8 cellular contexts compared by ENCODE assay signal in genomic region chr22:50341977-50342650, GRCh38.
DNase-seq lines count a peak whose midpoint lies in the region; ATAC-seq lines count a peak whose summit lies in the region.

No MANE protein-coding gene starts in this region.

- peak; percentile 63 for DNase-seq in NCI-H446 treated with DMSO at 0.1 percent for 48 hours (lab: John Stamatoyannopoulos, UW)
- peak; percentile 87 to 93 for DNase-seq in activated CD4-positive, alpha-beta T cell treated with anti-CD3 and anti-CD28 coated beads for 4 hours
- peak; percentile 77 to 91 for DNase-seq in stimulated activated CD4-positive, alpha-beta T cell treated with anti-CD3 and anti-CD28 coated beads, Interleukin-15, amount 100 ng/mL, for 48 hours (ENCODE audit: low read depth in 2 of 2)

- ATAC-seq in HG03045 (IDR thresholded peaks at IDR 0.05; ENCODE audit: unreplicated experiment) (peak; percentile 49), HG03280 (IDR thresholded peaks at IDR 0.05; ENCODE audit: unreplicated experiment) (no peak)

- H3K27me3 ChIP-seq in layer of hippocampus (ENCODE audit: control insufficient read depth, insufficient read depth, low read length) = no peaks in the 10 kb centered on the region

- peak overlapping the region; percentile 54 for H3K4me3 ChIP-seq in GM08714 (ENCODE audit: low read length)

- H3K27ac ChIP-seq in cingulate gyrus (ENCODE audit: low read depth, low read length) = peak overlapping the region; percentile 14
- H3K27ac ChIP-seq in layer of hippocampus (ENCODE audit: low read depth, low read length) = peak overlapping the region; percentile 52
